ENCODE assay signal across 8 cellular contexts in the genomic region with DNA sequence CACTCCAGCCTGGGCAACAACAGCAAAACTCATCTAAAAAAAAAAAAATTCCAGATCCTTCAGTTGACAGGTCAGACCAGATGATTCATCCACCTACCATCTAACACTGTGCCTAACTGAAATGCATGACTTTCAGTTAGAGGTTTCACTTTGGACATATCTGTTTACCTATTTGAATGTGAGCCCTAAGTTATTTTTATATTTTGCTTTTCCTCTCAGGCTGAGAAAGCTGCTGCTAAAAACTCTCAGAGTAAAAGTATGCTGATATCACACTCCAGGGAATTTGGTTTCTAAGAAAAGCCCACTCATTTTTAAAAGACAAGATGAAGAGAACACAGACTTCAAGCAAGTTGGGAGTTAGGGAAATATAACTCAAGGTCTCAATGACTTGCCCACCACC.
DNase-seq lines count a peak whose midpoint lies in the region; ATAC-seq and TF ChIP-seq lines count a peak whose summit lies in the region.

No MANE protein-coding gene starts in this region.

- H3K4me3 ChIP-seq in BLaER1 treated with 17β-estradiol and CSF1 and Interleukin-3, amounts not matched to agents 10 nM and 100 nM: 0 out of 20 replicates have a peak overlapping the region, but pooled peaks of 1 of the 10 experiments have one; percentile 13
- H3K4me3 ChIP-seq in epithelial cell of proximal tubule (ENCODE audit: low read depth, low read length) (peak overlapping the region; percentile 30), transverse colon (no peak overlapping the region)

- H3K36me3 Mint-ChIP-seq in effector memory CD8-positive, alpha-beta T cell (ENCODE audit: insufficient read depth): no peaks in the 10 kb centered on the region

- peaks cover 16 to 25% of the 10 kb centered on the region in 2 donors for H3K4me1 Mint-ChIP-seq in effector memory CD8-positive, alpha-beta T cell (ENCODE audit: low read depth in 2 of 2)

- no peaks in the 10 kb centered on the region for H3K9me3 Mint-ChIP-seq in effector memory CD8-positive, alpha-beta T cell

- peaks cover 0 to 5% (median 0%) of the 10 kb centered on the region in 11 experiments; a peak in 2 of 22 replicates for H3K36me3 ChIP-seq in BLaER1 treated with 17β-estradiol and CSF1 and Interleukin-3, amounts not matched to agents 10 nM and 100 nM
- H3K36me3 ChIP-seq in transverse colon: no peaks in the 10 kb centered on the region

- no peak overlapping the region for H3K4me3 Mint-ChIP-seq in effector memory CD8-positive, alpha-beta T cell

- no peak for TF ChIP-seq CTCF in epithelial cell of proximal tubule (conservative IDR thresholded peaks at IDR 0.05; ENCODE audit: low read depth, low read length)
- TF ChIP-seq CTCF in transverse colon (IDR thresholded peaks at IDR 0.05): no peak

- DNase-seq in epithelial cell of proximal tubule (ENCODE audit: low read depth): peak; percentile 66
- peak; percentile 64 for DNase-seq in stromal cell of bone marrow (ENCODE audit: low read depth)
- DNase-seq in transverse colon: no peak
- no peak for DNase-seq in effector memory CD8-positive, alpha-beta T cell
- no peak for DNase-seq in NCI-H2081 treated with DMSO at 0.1 percent for 48 hours (lab: John Stamatoyannopoulos, UW)

- peaks cover 0 to 35% (median 24%) of the 10 kb centered on the region in 10 experiments; a peak in 19 of 20 replicates for H3K4me1 ChIP-seq in BLaER1 treated with 17β-estradiol and CSF1 and Interleukin-3, amounts not matched to agents 10 nM and 100 nM
- H3K4me1 ChIP-seq in transverse colon: peaks cover 0 to 12% (median 3%) of the 10 kb centered on the region in 4 donors

- no peak overlapping the region for H3K27ac Mint-ChIP-seq in effector memory CD8-positive, alpha-beta T cell

- ATAC-seq in GM19468 (IDR thresholded peaks at IDR 0.05; ENCODE audit: extremely low read depth, unreplicated experiment) (peak; percentile 88), HG03469 (IDR thresholded peaks at IDR 0.05; ENCODE audit: unreplicated experiment) (peak; percentile 95)
- no peak for ATAC-seq in effector memory CD8-positive, alpha-beta T cell (replicated peaks)

- TF ChIP-seq EP300 in transverse colon (IDR thresholded peaks at IDR 0.05; ENCODE audit: low read depth): no peak

- no peak overlapping the region for H3K27ac ChIP-seq in BLaER1 treated with 17β-estradiol and CSF1 and Interleukin-3, amounts not matched to agents 10 nM and 100 nM
- peak overlapping the region in 1 of 4 donors; percentile 18 for H3K27ac ChIP-seq in transverse colon

- H3K4me2 ChIP-seq in BLaER1 treated with 17β-estradiol and CSF1 and Interleukin-3, amounts not matched to agents 10 nM and 100 nM: peak overlapping the region in 8 of 11 experiments; percentile 8 to 70 (median 30); a peak in 13 of 22 replicates

- peaks cover 1 to 23% (median 9%) of the 10 kb centered on the region in 11 experiments; a peak in 13 of 22 replicates for H3K9me3 ChIP-seq in BLaER1 treated with 17β-estradiol and CSF1 and Interleukin-3, amounts not matched to agents 10 nM and 100 nM (replicated peaks in 1 of 11)
- no peaks in the 10 kb centered on the region for H3K9me3 ChIP-seq in transverse colon

- no peak for TF ChIP-seq POLR2A in transverse colon (IDR thresholded peaks at IDR 0.05)

- intact Hi-C loops in transverse colon (cut with DNase I; ENCODE audit: low total_unique reads): no loop called here

- no peak overlapping the region for H3K9ac ChIP-seq in BLaER1 treated with 17β-estradiol and CSF1 and Interleukin-3, amounts not matched to agents 10 nM and 100 nM

- in situ Hi-C loops in transverse colon (cut with MboI; ENCODE audit: low pct_ligation_motif_present in 1 of 4, low pct_unique_long_range_greater_than_20kb in 1 of 4, low sequenced_read_pairs in 3 of 4): no loop called here

- no peaks in the 10 kb centered on the region for H3K27me3 Mint-ChIP-seq in effector memory CD8-positive, alpha-beta T cell

- H3K27me3 ChIP-seq in BLaER1 treated with 17β-estradiol and CSF1 and Interleukin-3, amounts not matched to agents 10 nM and 100 nM: no peaks in the 10 kb centered on the region
- H3K27me3 ChIP-seq in transverse colon: no peaks in the 10 kb centered on the region

- H4K20me1 ChIP-seq in BLaER1 treated with 17β-estradiol and CSF1 and Interleukin-3, amounts not matched to agents 10 nM and 100 nM: no peaks in the 10 kb centered on the region

Comparison
In these comparisons a context has a peak if more than half of its experiments do, and no peak if none do; other contexts are left out.
1. DNase-seq: peak in epithelial cell of proximal tubule (single experiment) and stromal cell of bone marrow (single experiment); none in transverse colon (single experiment), effector memory CD8-positive, alpha-beta T cell (0 of 3) and NCI-H2081 treated with DMSO at 0.1 percent for 48 hours (single experiment).